In genomic region chr1:202165942-202166843, GRCh38 we compare ENCODE assay signal across 16 cellular contexts. TPM values are rescaled to one million over a fixed set of nuclear protein-coding genes. Genes with fewer than 3 reads are reported as not detected.
DNase-seq lines count a peak whose midpoint lies in the region; ATAC-seq and TF ChIP-seq lines count a peak whose summit lies in the region.
"Had no signal": no experiment of that assay in that cellular context is flagged by ENCODE, and none has a peak within 500 bp of the region (broad histone marks: within the 10 kb centered on the region; RNA-seq: fewer than 3 reads in every experiment).

No MANE protein-coding gene starts in this region.

- 86 to 96% (median 94%) methylated on average over 8 to 9 of the region's 9 CpGs for WGBS in heart left ventricle, 4 donors

- no peak for ATAC-seq in CD4-positive, CD25-positive, alpha-beta regulatory T cell (ENCODE audit: low read depth in 2 of 2)
- ATAC-seq in GM23338 (no peak), naive B cell (ENCODE audit: low read depth in 2 of 2) (no peak), heart left ventricle (no peak), omental fat pad (ENCODE audit: low FRiP score) (no peak)
- ATAC-seq in activated CD4-positive, CD25-positive, alpha-beta regulatory T cell treated with anti-CD3 and anti-CD28 coated beads, Interleukin-2, amount 50 U/mL, for 24 hours: no peak
- ATAC-seq: PC-3 had no signal

- H3K27me3 Mint-ChIP-seq in CD4-positive, CD25-positive, alpha-beta regulatory T cell: no peaks in the 10 kb centered on the region
- H3K27me3 Mint-ChIP-seq in GM23338 (ENCODE audit: insufficient read depth, low read depth, poor library complexity): peaks cover 19% of the 10 kb centered on the region
- no peaks in the 10 kb centered on the region for H3K27me3 Mint-ChIP-seq in activated naive CD8-positive, alpha-beta T cell
- peaks cover 0 to 7% (median 0%) of the 10 kb centered on the region in 3 donors for H3K27me3 Mint-ChIP-seq in naive B cell

- no peak overlapping the region for H3K4me3 ChIP-seq in CD4-positive, CD25-positive, alpha-beta regulatory T cell (ENCODE audit: low read depth, low read length)
- H3K4me3 ChIP-seq in GM23338: no peak overlapping the region
- H3K4me3 ChIP-seq in heart left ventricle: no peak overlapping the region
- H3K4me3 ChIP-seq: left lung, SK-N-MC, tibial nerve had no signal

- no peaks in the 10 kb centered on the region for H3K9me3 Mint-ChIP-seq in CD4-positive, CD25-positive, alpha-beta regulatory T cell
- no peaks in the 10 kb centered on the region for H3K9me3 Mint-ChIP-seq in GM23338
- no peaks in the 10 kb centered on the region for H3K9me3 Mint-ChIP-seq in activated naive CD8-positive, alpha-beta T cell (ENCODE audit: low read depth)
- H3K9me3 Mint-ChIP-seq in naive B cell: no peaks in the 10 kb centered on the region
- H3K9me3 Mint-ChIP-seq: HFFc6 had no signal

- H2AFZ ChIP-seq in GM23338: peak overlapping the region; percentile 86

- H3K4me1 ChIP-seq in CD4-positive, CD25-positive, alpha-beta regulatory T cell (ENCODE audit: control insufficient read depth, insufficient read depth, low read length, poor library complexity, severe bottlenecking): peaks cover 51% of the 10 kb centered on the region
- H3K4me1 ChIP-seq in GM23338 (ENCODE audit: insufficient read depth) (peaks cover 11% of the 10 kb centered on the region), heart left ventricle (peaks cover 0 to 43% (median 0%) of the 10 kb centered on the region in 12 donors)

- intact Hi-C loops in heart left ventricle (cut with DNase I): loop anchor here in 1 of 10 donors (5.0 kb wide), 1 partner anchor 541 kb away; no protein-coding TSS in a partner anchor

- no peaks in the 10 kb centered on the region for H3K9me2 ChIP-seq in GM23338 (ENCODE audit: insufficient read depth)

- no peaks in the 10 kb centered on the region for H3F3A ChIP-seq in GM23338 (replicated peaks; ENCODE audit: low read depth)

- H3K79me2 ChIP-seq in GM23338 (replicated peaks; ENCODE audit: insufficient read depth): no peaks in the 10 kb centered on the region

- H3K36me3 ChIP-seq in CD4-positive, CD25-positive, alpha-beta regulatory T cell (ENCODE audit: control insufficient read depth, insufficient read depth, low read length): no peaks in the 10 kb centered on the region
- H3K36me3 ChIP-seq in GM23338 (ENCODE audit: insufficient read depth) (no peaks in the 10 kb centered on the region), heart left ventricle (no peaks in the 10 kb centered on the region)
- H3K36me3 ChIP-seq: left lung, tibial nerve had no signal

- H3K4me2 ChIP-seq in GM23338: no peak overlapping the region

- no peaks in the 10 kb centered on the region for H3K27me3 ChIP-seq in CD4-positive, CD25-positive, alpha-beta regulatory T cell (ENCODE audit: control insufficient read depth, insufficient read depth, low read length)
- no peaks in the 10 kb centered on the region for H3K27me3 ChIP-seq in GM23338 (ENCODE audit: insufficient read depth)
- no peaks in the 10 kb centered on the region for H3K27me3 ChIP-seq in heart left ventricle
- H3K27me3 ChIP-seq: left lung, tibial nerve had no signal

- no peaks in the 10 kb centered on the region for H4K20me1 ChIP-seq in GM23338 (replicated peaks; ENCODE audit: insufficient read depth)

- no peaks in the 10 kb centered on the region for H3K9me3 ChIP-seq in CD4-positive, CD25-positive, alpha-beta regulatory T cell (ENCODE audit: control insufficient read depth in 2 of 2, low read length in 2 of 2)
- no peaks in the 10 kb centered on the region for H3K9me3 ChIP-seq in heart left ventricle
- H3K9me3 ChIP-seq: left lung, tibial nerve had no signal

- peak overlapping the region in 2 of 4 donors; percentile 34 to 70 for H3K4me3 Mint-ChIP-seq in CD4-positive, CD25-positive, alpha-beta regulatory T cell
- H3K4me3 Mint-ChIP-seq in GM23338 (no peak overlapping the region), naive B cell (peak overlapping the region in 5 of 8 donors; percentile 29 to 83 (median 50))
- H3K4me3 Mint-ChIP-seq in activated naive CD8-positive, alpha-beta T cell: peak overlapping the region; percentile 81
- H3K4me3 Mint-ChIP-seq: HFFc6 had no signal

- H3K27ac Mint-ChIP-seq in CD4-positive, CD25-positive, alpha-beta regulatory T cell: peak overlapping the region; percentile 42 to 90 (median 60)
- H3K27ac Mint-ChIP-seq in GM23338 (no peak overlapping the region), naive B cell (peak overlapping the region in 5 of 6 donors; percentile 9 to 70 (median 42))
- peak overlapping the region; percentile 28 for H3K27ac Mint-ChIP-seq in activated naive CD8-positive, alpha-beta T cell
- H3K27ac Mint-ChIP-seq: HFFc6 had no signal

- TF ChIP-seq CTCF in GM23338 (conservative IDR thresholded peaks at IDR 0.05; ENCODE audit: low read depth in 2 of 2) (no peak), heart left ventricle (IDR thresholded peaks at IDR 0.05) (no peak), omental fat pad (IDR thresholded peaks at IDR 0.05) (no peak)

- DNase-seq in CD4-positive, CD25-positive, alpha-beta regulatory T cell: no peak
- DNase-seq in GM23338 (ENCODE audit: low spot score) (no peak), naive B cell (no peak), heart left ventricle (no peak), omental fat pad (ENCODE audit: low spot score) (no peak), SIG-M5 (lab: John Stamatoyannopoulos, UW) (no peak)
- DNase-seq: amniotic stem cell, HFFc6, NCI-H2107, NCI-H526 treated with DMSO at 0.1 percent for 48 hours, PC-3 had no signal

- H3K4me1 Mint-ChIP-seq in CD4-positive, CD25-positive, alpha-beta regulatory T cell: peaks cover 0 to 59% (median 29%) of the 10 kb centered on the region in 4 donors
- peaks cover 45% of the 10 kb centered on the region for H3K4me1 Mint-ChIP-seq in GM23338
- peaks cover 53% of the 10 kb centered on the region for H3K4me1 Mint-ChIP-seq in activated naive CD8-positive, alpha-beta T cell (ENCODE audit: low read depth)
- peaks cover 40 to 54% (median 53%) of the 10 kb centered on the region in 3 donors for H3K4me1 Mint-ChIP-seq in naive B cell

- peak overlapping the region; percentile 62 for H3K27ac ChIP-seq in CD4-positive, CD25-positive, alpha-beta regulatory T cell (ENCODE audit: insufficient read depth, low read length, poor library complexity, severe bottlenecking)
- H3K27ac ChIP-seq in GM23338 (ENCODE audit: low read depth): no peak overlapping the region
- no peak overlapping the region for H3K27ac ChIP-seq in heart left ventricle
- H3K27ac ChIP-seq: left lung, SK-N-MC had no signal

- no peak for TF ChIP-seq POLR2A in heart left ventricle (IDR thresholded peaks at IDR 0.05)

- no peaks in the 10 kb centered on the region for H3K36me3 Mint-ChIP-seq in CD4-positive, CD25-positive, alpha-beta regulatory T cell
- H3K36me3 Mint-ChIP-seq in GM23338 (ENCODE audit: low read depth) (no peaks in the 10 kb centered on the region), naive B cell (no peaks in the 10 kb centered on the region)
- no peaks in the 10 kb centered on the region for H3K36me3 Mint-ChIP-seq in activated naive CD8-positive, alpha-beta T cell

TF ChIP-seq in GM23338, 12 proteins besides CTCF, POLR2A, EP300 and RAD21 (continues in another document):
- TF ChIP-seq STAT1 (IDR thresholded peaks at IDR 0.05; ENCODE audit: unreplicated experiment): no peak

RNA-seq across cellular contexts. Expression of gene PTPN7, which starts 5.8 kb away (rescaled TPM):
- 124 TPM for total RNA-seq in CD4-positive, CD25-positive, alpha-beta regulatory T cell
- polyA plus RNA-seq in CD4-positive, CD25-positive, alpha-beta regulatory T cell: 10 to 100 TPM; 57.5 to 83.1 (median 76.8) TPM
- 0.12 TPM in 1 of 2 replicates, not detected in the other for total RNA-seq in GM23338 (2014; rRNA removed; shearing (Covaris generic))
- polyA plus RNA-seq in GM23338 (2016; fragmentation: Nextera tagmentation; extraction: Ambion mirVana) (0.33 TPM in 1 of 2 replicates, not detected in the other), naive B cell (ENCODE audit: low read depth in 6 of 6) (10 to 100 TPM; 19.0 to 41.5 (median 22.9) TPM), heart left ventricle (under 1 TPM; 0.19 to 0.36 TPM)
- total RNA-seq in heart left ventricle (10 to 100 TPM in 1 of 9 donors, 1 to 10 TPM in 3, under 1 TPM in 4, not detected in 1; 0.30 to 10.3 (median 0.86) TPM), omental fat pad (10 to 100 TPM in 1 of 4 donors, 1 to 10 TPM in 3; 2.9 to 14.4 (median 4.6) TPM)
- total RNA-seq: HFFc6, PC-3 had no signal

RNA-seq across cellular contexts. Expression of gene ARL8A, which starts 21.7 kb away (rescaled TPM):
- total RNA-seq in CD4-positive, CD25-positive, alpha-beta regulatory T cell: 84.1 TPM
- 10 to 100 TPM in 1 of 4 donors, 1 to 10 TPM in 3; 6.6 to 11.1 (median 7.7) TPM for polyA plus RNA-seq in CD4-positive, CD25-positive, alpha-beta regulatory T cell
- total RNA-seq in GM23338 (2014; rRNA removed; shearing (Covaris generic)): 29.7 and 30.3 TPM in 2 replicates
- polyA plus RNA-seq in GM23338 (2016; fragmentation: Nextera tagmentation; extraction: Ambion mirVana) (28.5 and 32.7 TPM in 2 replicates), naive B cell (ENCODE audit: low read depth in 6 of 6) (10 to 100 TPM in 5 of 6 donors, 1 to 10 TPM in 1; 7.3 to 18.0 (median 11.7) TPM), heart left ventricle (10 to 100 TPM; 22.6 to 35.5 TPM)
- total RNA-seq in heart left ventricle (10 to 100 TPM; 33.0 to 86.4 (median 75.6) TPM), omental fat pad (10 to 100 TPM; 31.1 to 61.8 (median 43.0) TPM)

RNA-seq across cellular contexts. Expression of gene LGR6, which starts 27.4 kb away (rescaled TPM):
- total RNA-seq in CD4-positive, CD25-positive, alpha-beta regulatory T cell: 0.32 TPM
- under 1 TPM; 0.16 to 0.87 (median 0.30) TPM for polyA plus RNA-seq in CD4-positive, CD25-positive, alpha-beta regulatory T cell
- 0.58 and 0.66 TPM in 2 replicates for total RNA-seq in GM23338 (2014; rRNA removed; shearing (Covaris generic))
- polyA plus RNA-seq in GM23338 (2016; fragmentation: Nextera tagmentation; extraction: Ambion mirVana) (0.89 and 0.96 TPM in 2 replicates), naive B cell (ENCODE audit: low read depth in 6 of 6) (under 1 TPM in 1 of 6 donors, not detected in 5; 0.22 TPM), heart left ventricle (1 to 10 TPM; 1.3 to 1.7 TPM)
- total RNA-seq in heart left ventricle (1 to 10 TPM in 6 of 9 donors, under 1 TPM in 3; 0.29 to 3.5 (median 1.8) TPM), omental fat pad (under 1 TPM in 2 of 4 donors, not detected in 2; 0.28 to 0.32 TPM)
- total RNA-seq: HFFc6 had no signal

RNA-seq across cellular contexts. Expression of gene GPR37L1, which starts 43.5 kb away (rescaled TPM):
- not detected for total RNA-seq in CD4-positive, CD25-positive, alpha-beta regulatory T cell
- polyA plus RNA-seq in CD4-positive, CD25-positive, alpha-beta regulatory T cell: under 1 TPM; 0.03 to 0.25 (median 0.17) TPM
- total RNA-seq in GM23338 (2014; rRNA removed; shearing (Covaris generic)): 0.21 TPM in 1 of 2 replicates, not detected in the other
- 0.08 and 0.19 TPM in 2 replicates for polyA plus RNA-seq in GM23338 (2016; fragmentation: Nextera tagmentation; extraction: Ambion mirVana)
- under 1 TPM in 3 of 6 donors, not detected in 3; 0.10 to 0.50 (median 0.37) TPM for polyA plus RNA-seq in naive B cell (ENCODE audit: low read depth in 6 of 6)
- total RNA-seq in heart left ventricle: under 1 TPM in 1 of 9 donors, not detected in 8; 0.05 TPM
- polyA plus RNA-seq in heart left ventricle: under 1 TPM; 0.03 to 0.04 TPM
- total RNA-seq in omental fat pad: under 1 TPM in 1 of 4 donors, not detected in 3; 0.16 TPM
- total RNA-seq: HFFc6 had no signal
